ENCODE assay signal across 20 cellular contexts in genomic region chr9:35295369-35296036, GRCh38.
DNase-seq lines count a peak whose midpoint lies in the region; ATAC-seq, FAIRE-seq and TF ChIP-seq lines count a peak whose summit lies in the region.
"Had no signal": no experiment of that assay in that cellular context is flagged by ENCODE, and none has a peak within 500 bp of the region (broad histone marks: within the 10 kb centered on the region; RNA-seq: fewer than 3 reads in every experiment).

No MANE protein-coding gene starts in this region.

- H3K9ac ChIP-seq in neuronal stem cell (ENCODE audit: low read depth, low read length, poor library complexity), result no peak overlapping the region

- H3K9me3 ChIP-seq in neuronal stem cell (replicated peaks in 1 of 2; ENCODE audit: control insufficient read depth in 2 of 2, insufficient read depth in 1 of 2, low read depth in 1 of 2, low read length in 2 of 2), result peaks cover 2% of the 10 kb centered on the region in 2 donors
- H3K9me3 ChIP-seq in breast epithelium, result no peaks in the 10 kb centered on the region

- H3K4ac ChIP-seq in neuronal stem cell (ENCODE audit: low read length), result no peak overlapping the region

- H3K4me1 Mint-ChIP-seq in GM23338, result peaks cover 2% of the 10 kb centered on the region; the same call in 1 of the 3 replicates

- H3K27ac Mint-ChIP-seq in GM23338, result no peak overlapping the region
- H3K27ac Mint-ChIP-seq: CD4-positive, alpha-beta memory T cell had no signal

- H3K9me2 ChIP-seq in GM23338 (ENCODE audit: insufficient read depth), result no peaks in the 10 kb centered on the region

- no peaks in the 10 kb centered on the region for H3K79me1 ChIP-seq in neuronal stem cell (ENCODE audit: low read depth, low read length)

- peak overlapping the region; percentile 81 for H3K18ac ChIP-seq in neuronal stem cell (ENCODE audit: low read length)

- no peaks in the 10 kb centered on the region for H3K27me3 Mint-ChIP-seq in GM23338 (ENCODE audit: insufficient read depth, low read depth, poor library complexity)

- H4K20me1 ChIP-seq in GM23338 (replicated peaks; ENCODE audit: insufficient read depth), result no peaks in the 10 kb centered on the region

- H3K9me3 Mint-ChIP-seq in GM23338, result no peaks in the 10 kb centered on the region

- H3K14ac ChIP-seq in neuronal stem cell (ENCODE audit: low read length), result no peak overlapping the region

- no peaks in the 10 kb centered on the region for H3K36me3 Mint-ChIP-seq in GM23338 (ENCODE audit: low read depth)
- H3K36me3 Mint-ChIP-seq: CD4-positive, alpha-beta memory T cell had no signal

- H4K91ac ChIP-seq in neuronal stem cell (ENCODE audit: low read depth, low read length, poor library complexity), result no peak overlapping the region

- H2BK15ac ChIP-seq in neuronal stem cell (ENCODE audit: low read length), result peak overlapping the region; percentile 71

- no peak overlapping the region for H2AFZ ChIP-seq in GM23338
- no peak overlapping the region for H2AFZ ChIP-seq in neuronal stem cell (ENCODE audit: low read length)

- H3K4me3 ChIP-seq in GM23338 (no peak overlapping the region), bronchial epithelial cell (ENCODE audit: low read depth, low read length) (no peak overlapping the region), neuronal stem cell (ENCODE audit: low read length in 2 of 2) (no peak overlapping the region), breast epithelium (no peak overlapping the region), brain microvascular endothelial cell (ENCODE audit: low read depth, low read length) (no peak overlapping the region)

- no peak for TF ChIP-seq POLR2A in breast epithelium (IDR thresholded peaks at IDR 0.05)

- H3K4me3 Mint-ChIP-seq in GM23338, result no peak overlapping the region
- H3K4me3 Mint-ChIP-seq: CD4-positive, alpha-beta memory T cell had no signal

- no peak overlapping the region for H2BK120ac ChIP-seq in neuronal stem cell (ENCODE audit: low read depth, low read length)

- H3K36me3 ChIP-seq in GM23338 (ENCODE audit: insufficient read depth), result no peaks in the 10 kb centered on the region
- no peaks in the 10 kb centered on the region for H3K36me3 ChIP-seq in bronchial epithelial cell (ENCODE audit: control insufficient read depth, insufficient read depth, low read length)
- H3K36me3 ChIP-seq in neuronal stem cell (replicated peaks in 1 of 2; ENCODE audit: control insufficient read depth in 2 of 2, insufficient read depth in 2 of 2, low read length in 2 of 2), result no peaks in the 10 kb centered on the region
- H3K36me3 ChIP-seq in breast epithelium, result no peaks in the 10 kb centered on the region
- no peaks in the 10 kb centered on the region for H3K36me3 ChIP-seq in brain microvascular endothelial cell (replicated peaks)

- H2AK5ac ChIP-seq in neuronal stem cell (ENCODE audit: low read depth, low read length), result peak overlapping the region; percentile 32

- WGBS in neuronal stem cell (ENCODE audit: extremely low coverage in 2 of 2, insufficient read length in 2 of 2, insufficient replicate concordance in 1 of 2), 2 donors, result no CpG with 5 or more reads among the region's 13 CpGs

- H4K8ac ChIP-seq in neuronal stem cell (ENCODE audit: low read depth, low read length), result no peak overlapping the region

- H3K27ac ChIP-seq in GM23338 (ENCODE audit: low read depth), result 0 out of 2 replicates have a peak overlapping the region, but pooled peaks have one; percentile 30
- no peak overlapping the region for H3K27ac ChIP-seq in neuronal stem cell (replicated peaks; ENCODE audit: low read length)
- no peak overlapping the region for H3K27ac ChIP-seq in breast epithelium
- H3K27ac ChIP-seq in brain microvascular endothelial cell, result no peak overlapping the region

- no peaks in the 10 kb centered on the region for H3K79me2 ChIP-seq in GM23338 (replicated peaks; ENCODE audit: insufficient read depth)

- H3K23ac ChIP-seq in neuronal stem cell (ENCODE audit: low read depth, low read length, poor library complexity), result no peak overlapping the region

- H2BK5ac ChIP-seq in neuronal stem cell (ENCODE audit: low read length), result no peak overlapping the region

- no peak overlapping the region for H3K4me2 ChIP-seq in GM23338
- H3K4me2 ChIP-seq in neuronal stem cell (ENCODE audit: insufficient read depth, low read length, poor library complexity, severe bottlenecking), result peak overlapping the region; percentile 3

- FAIRE-seq in bronchial epithelial cell (lab: Jason Lieb, UNC), result peak; percentile 28
- FAIRE-seq: GM12891, GM18507, H1 had no signal

- no peak for TF ChIP-seq CTCF in GM23338 (conservative IDR thresholded peaks at IDR 0.05; ENCODE audit: low read depth in 2 of 2)
- TF ChIP-seq CTCF in bronchial epithelial cell (IDR thresholded peaks at IDR 0.05; ENCODE audit: insufficient read depth, low read length, severe bottlenecking), result no peak
- no peak for TF ChIP-seq CTCF in breast epithelium (IDR thresholded peaks at IDR 0.05)
- no peak for TF ChIP-seq CTCF in brain microvascular endothelial cell (IDR thresholded peaks at IDR 0.05; ENCODE audit: low read depth, low read length, missing control alignments)

- in situ Hi-C loops in brain microvascular endothelial cell (cut with HindIII; ENCODE audit: low pct_ligation_motif_present, low sequenced_read_pairs), result no loop called here

- H2BK12ac ChIP-seq in neuronal stem cell (ENCODE audit: low read length), result no peak overlapping the region

- H3K27me3 ChIP-seq in GM23338 (ENCODE audit: insufficient read depth) (no peaks in the 10 kb centered on the region), bronchial epithelial cell (ENCODE audit: control insufficient read depth, insufficient read depth, low read length) (no peaks in the 10 kb centered on the region), neuronal stem cell (ENCODE audit: control insufficient read depth in 3 of 3, insufficient read depth in 3 of 3, low read depth in 1 of 3, low read length in 3 of 3) (no peaks in the 10 kb centered on the region), breast epithelium (no peaks in the 10 kb centered on the region), brain microvascular endothelial cell (replicated peaks) (no peaks in the 10 kb centered on the region)

- H3F3A ChIP-seq in GM23338 (replicated peaks; ENCODE audit: low read depth), result no peaks in the 10 kb centered on the region

- intact Hi-C loops in breast epithelium (cut with DNase I; ENCODE audit: low total_unique reads), result no loop called here

- H3K4me1 ChIP-seq in GM23338 (ENCODE audit: insufficient read depth) (no peaks in the 10 kb centered on the region), neuronal stem cell (ENCODE audit: control insufficient read depth in 2 of 2, insufficient read depth in 1 of 2, low read depth in 1 of 2, low read length in 2 of 2) (peaks cover 20 to 31% of the 10 kb centered on the region in 2 donors), breast epithelium (no peaks in the 10 kb centered on the region)

- no peak for ATAC-seq in GM23338
- no peak for ATAC-seq in GM18909 (IDR thresholded peaks at IDR 0.05; ENCODE audit: poor library complexity, unreplicated experiment)

- DNase-seq in GM23338 (ENCODE audit: low spot score), result no peak
- no peak for DNase-seq in bronchial epithelial cell (ENCODE audit: low read depth)
- DNase-seq in neuronal stem cell (ENCODE audit: low spot score), result no peak
- DNase-seq in breast epithelium (ENCODE audit: low spot score in 2 of 2), result no peak
- no peak for DNase-seq in NCI-H1105 treated with DMSO at 0.1 percent for 48 hours (lab: John Stamatoyannopoulos, UW)
- DNase-seq in brain microvascular endothelial cell, result no peak
- DNase-seq: 8988T; C1 segment of cervical spinal cord; Calu3; CD4-positive, alpha-beta memory T cell; COR-L47; DMS53; DMS79 treated with DMSO at 0.1 percent for 48 hours; GF-D8; H7; HCEC 1CT had no signal
